Comparison of ENCODE assay signal across 1 cellular context in genomic region chr4:186726440-186727148, GRCh38.
TF ChIP-seq lines count a peak whose summit lies in the region.

No MANE protein-coding gene starts in this region.

TF ChIP-seq in WTC11, 78 proteins besides CTCF, POLR2A, EP300 and RAD21 (continued from another document and continues in another):
- TF ChIP-seq CDX4 (CRISPR knock-in tag; IDR thresholded peaks at IDR 0.05; ENCODE audit: borderline replicate concordance) = no peak
- TF ChIP-seq CREB1 (CRISPR knock-in tag; IDR thresholded peaks at IDR 0.05) = no peak
- TF ChIP-seq, protein P1, sequence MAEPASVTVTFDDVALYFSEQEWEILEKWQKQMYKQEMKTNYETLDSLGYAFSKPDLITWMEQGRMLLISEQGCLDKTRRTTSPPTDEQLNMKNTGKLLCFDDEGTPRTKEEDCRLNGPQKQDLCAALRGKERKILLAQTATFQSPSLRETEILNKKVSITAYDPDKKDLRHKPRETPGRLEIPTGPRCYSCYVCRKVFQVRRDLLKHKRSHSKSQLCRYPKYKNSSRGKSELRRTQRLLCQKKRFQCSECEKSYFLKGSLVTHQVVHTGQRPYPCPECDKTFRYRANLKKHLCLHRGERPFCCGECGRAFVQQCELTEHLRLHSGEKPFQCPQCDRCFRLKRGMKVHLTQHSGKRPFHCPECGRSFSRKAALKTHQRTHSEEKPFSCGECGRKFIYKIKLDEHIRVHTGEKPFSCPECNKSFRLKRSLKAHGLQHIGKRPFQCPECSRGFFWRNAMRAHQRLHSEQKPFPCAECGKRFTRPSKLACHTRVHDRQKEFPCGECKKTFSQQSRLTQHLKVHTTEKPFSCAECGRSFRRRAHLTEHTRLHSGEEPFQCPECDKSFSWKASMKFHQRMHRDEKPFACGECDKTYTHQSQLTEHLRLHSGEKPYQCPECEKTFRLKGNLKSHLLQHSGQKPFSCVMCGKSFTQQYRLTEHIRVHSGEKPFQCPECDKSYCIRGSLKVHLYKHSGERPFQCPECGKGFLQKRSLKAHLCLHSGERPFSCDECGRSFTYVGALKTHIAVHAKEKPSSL (CRISPR knock-in tag; conservative IDR thresholded peaks at IDR 0.05) = no peak
- TF ChIP-seq, protein P2, sequence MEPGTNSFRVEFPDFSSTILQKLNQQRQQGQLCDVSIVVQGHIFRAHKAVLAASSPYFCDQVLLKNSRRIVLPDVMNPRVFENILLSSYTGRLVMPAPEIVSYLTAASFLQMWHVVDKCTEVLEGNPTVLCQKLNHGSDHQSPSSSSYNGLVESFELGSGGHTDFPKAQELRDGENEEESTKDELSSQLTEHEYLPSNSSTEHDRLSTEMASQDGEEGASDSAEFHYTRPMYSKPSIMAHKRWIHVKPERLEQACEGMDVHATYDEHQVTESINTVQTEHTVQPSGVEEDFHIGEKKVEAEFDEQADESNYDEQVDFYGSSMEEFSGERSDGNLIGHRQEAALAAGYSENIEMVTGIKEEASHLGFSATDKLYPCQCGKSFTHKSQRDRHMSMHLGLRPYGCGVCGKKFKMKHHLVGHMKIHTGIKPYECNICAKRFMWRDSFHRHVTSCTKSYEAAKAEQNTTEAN (CRISPR knock-in tag; IDR thresholded peaks at IDR 0.05) = peak; percentile 82; the same call in 1 of the 2 replicates
- TF ChIP-seq MLX (CRISPR knock-in tag; IDR thresholded peaks at IDR 0.05) = no peak
- no peak for TF ChIP-seq RELA (CRISPR knock-in tag; IDR thresholded peaks at IDR 0.05; ENCODE audit: borderline replicate concordance)
- TF ChIP-seq TEAD4 (CRISPR knock-in tag; IDR thresholded peaks at IDR 0.05) = no peak
- TF ChIP-seq FOXP1 (CRISPR knock-in tag; IDR thresholded peaks at IDR 0.05; ENCODE audit: borderline replicate concordance) = peak; percentile 86
- peak; percentile 94 for TF ChIP-seq CREM (CRISPR knock-in tag; IDR thresholded peaks at IDR 0.05)
- TF ChIP-seq ZNF281 (CRISPR knock-in tag; IDR thresholded peaks at IDR 0.05) = peak; percentile 97
- no peak for TF ChIP-seq NR1H2 (CRISPR knock-in tag; IDR thresholded peaks at IDR 0.05)
- 0 out of 2 replicates have a peak, but pooled peaks have one; percentile 20 for TF ChIP-seq NFE2L1 (CRISPR knock-in tag; IDR thresholded peaks at IDR 0.05)
- peak; percentile 49; the same call in 1 of the 2 replicates for TF ChIP-seq ZNF317 (CRISPR knock-in tag; IDR thresholded peaks at IDR 0.05; ENCODE audit: borderline replicate concordance, low read depth)
- TF ChIP-seq JAZF1 (CRISPR knock-in tag; IDR thresholded peaks at IDR 0.05) = no peak
- TF ChIP-seq FOXK1 (CRISPR knock-in tag; IDR thresholded peaks at IDR 0.05) = peak; percentile 54; the same call in 1 of the 2 replicates
- TF ChIP-seq, protein P3, sequence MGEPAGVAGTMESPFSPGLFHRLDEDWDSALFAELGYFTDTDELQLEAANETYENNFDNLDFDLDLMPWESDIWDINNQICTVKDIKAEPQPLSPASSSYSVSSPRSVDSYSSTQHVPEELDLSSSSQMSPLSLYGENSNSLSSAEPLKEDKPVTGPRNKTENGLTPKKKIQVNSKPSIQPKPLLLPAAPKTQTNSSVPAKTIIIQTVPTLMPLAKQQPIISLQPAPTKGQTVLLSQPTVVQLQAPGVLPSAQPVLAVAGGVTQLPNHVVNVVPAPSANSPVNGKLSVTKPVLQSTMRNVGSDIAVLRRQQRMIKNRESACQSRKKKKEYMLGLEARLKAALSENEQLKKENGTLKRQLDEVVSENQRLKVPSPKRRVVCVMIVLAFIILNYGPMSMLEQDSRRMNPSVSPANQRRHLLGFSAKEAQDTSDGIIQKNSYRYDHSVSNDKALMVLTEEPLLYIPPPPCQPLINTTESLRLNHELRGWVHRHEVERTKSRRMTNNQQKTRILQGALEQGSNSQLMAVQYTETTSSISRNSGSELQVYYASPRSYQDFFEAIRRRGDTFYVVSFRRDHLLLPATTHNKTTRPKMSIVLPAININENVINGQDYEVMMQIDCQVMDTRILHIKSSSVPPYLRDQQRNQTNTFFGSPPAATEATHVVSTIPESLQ (CRISPR knock-in tag; IDR thresholded peaks at IDR 0.05) = no peak
- TF ChIP-seq ATF2 (CRISPR knock-in tag; IDR thresholded peaks at IDR 0.05; ENCODE audit: borderline replicate concordance, low read depth) = peak; percentile 73; the same call in 1 of the 2 replicates
- TF ChIP-seq, protein P4, sequence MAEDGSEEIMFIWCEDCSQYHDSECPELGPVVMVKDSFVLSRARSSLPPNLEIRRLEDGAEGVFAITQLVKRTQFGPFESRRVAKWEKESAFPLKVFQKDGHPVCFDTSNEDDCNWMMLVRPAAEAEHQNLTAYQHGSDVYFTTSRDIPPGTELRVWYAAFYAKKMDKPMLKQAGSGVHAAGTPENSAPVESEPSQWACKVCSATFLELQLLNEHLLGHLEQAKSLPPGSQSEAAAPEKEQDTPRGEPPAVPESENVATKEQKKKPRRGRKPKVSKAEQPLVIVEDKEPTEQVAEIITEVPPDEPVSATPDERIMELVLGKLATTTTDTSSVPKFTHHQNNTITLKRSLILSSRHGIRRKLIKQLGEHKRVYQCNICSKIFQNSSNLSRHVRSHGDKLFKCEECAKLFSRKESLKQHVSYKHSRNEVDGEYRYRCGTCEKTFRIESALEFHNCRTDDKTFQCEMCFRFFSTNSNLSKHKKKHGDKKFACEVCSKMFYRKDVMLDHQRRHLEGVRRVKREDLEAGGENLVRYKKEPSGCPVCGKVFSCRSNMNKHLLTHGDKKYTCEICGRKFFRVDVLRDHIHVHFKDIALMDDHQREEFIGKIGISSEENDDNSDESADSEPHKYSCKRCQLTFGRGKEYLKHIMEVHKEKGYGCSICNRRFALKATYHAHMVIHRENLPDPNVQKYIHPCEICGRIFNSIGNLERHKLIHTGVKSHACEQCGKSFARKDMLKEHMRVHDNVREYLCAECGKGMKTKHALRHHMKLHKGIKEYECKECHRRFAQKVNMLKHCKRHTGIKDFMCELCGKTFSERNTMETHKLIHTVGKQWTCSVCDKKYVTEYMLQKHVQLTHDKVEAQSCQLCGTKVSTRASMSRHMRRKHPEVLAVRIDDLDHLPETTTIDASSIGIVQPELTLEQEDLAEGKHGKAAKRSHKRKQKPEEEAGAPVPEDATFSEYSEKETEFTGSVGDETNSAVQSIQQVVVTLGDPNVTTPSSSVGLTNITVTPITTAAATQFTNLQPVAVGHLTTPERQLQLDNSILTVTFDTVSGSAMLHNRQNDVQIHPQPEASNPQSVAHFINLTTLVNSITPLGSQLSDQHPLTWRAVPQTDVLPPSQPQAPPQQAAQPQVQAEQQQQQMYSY (CRISPR knock-in tag; IDR thresholded peaks at IDR 0.05) = no peak
- TF ChIP-seq ERG (CRISPR knock-in tag; IDR thresholded peaks at IDR 0.05) = no peak
- TF ChIP-seq SOX15 (CRISPR knock-in tag; IDR thresholded peaks at IDR 0.05) = no peak
- no peak for TF ChIP-seq RORB (CRISPR knock-in tag; IDR thresholded peaks at IDR 0.05)
- TF ChIP-seq, protein P5, sequence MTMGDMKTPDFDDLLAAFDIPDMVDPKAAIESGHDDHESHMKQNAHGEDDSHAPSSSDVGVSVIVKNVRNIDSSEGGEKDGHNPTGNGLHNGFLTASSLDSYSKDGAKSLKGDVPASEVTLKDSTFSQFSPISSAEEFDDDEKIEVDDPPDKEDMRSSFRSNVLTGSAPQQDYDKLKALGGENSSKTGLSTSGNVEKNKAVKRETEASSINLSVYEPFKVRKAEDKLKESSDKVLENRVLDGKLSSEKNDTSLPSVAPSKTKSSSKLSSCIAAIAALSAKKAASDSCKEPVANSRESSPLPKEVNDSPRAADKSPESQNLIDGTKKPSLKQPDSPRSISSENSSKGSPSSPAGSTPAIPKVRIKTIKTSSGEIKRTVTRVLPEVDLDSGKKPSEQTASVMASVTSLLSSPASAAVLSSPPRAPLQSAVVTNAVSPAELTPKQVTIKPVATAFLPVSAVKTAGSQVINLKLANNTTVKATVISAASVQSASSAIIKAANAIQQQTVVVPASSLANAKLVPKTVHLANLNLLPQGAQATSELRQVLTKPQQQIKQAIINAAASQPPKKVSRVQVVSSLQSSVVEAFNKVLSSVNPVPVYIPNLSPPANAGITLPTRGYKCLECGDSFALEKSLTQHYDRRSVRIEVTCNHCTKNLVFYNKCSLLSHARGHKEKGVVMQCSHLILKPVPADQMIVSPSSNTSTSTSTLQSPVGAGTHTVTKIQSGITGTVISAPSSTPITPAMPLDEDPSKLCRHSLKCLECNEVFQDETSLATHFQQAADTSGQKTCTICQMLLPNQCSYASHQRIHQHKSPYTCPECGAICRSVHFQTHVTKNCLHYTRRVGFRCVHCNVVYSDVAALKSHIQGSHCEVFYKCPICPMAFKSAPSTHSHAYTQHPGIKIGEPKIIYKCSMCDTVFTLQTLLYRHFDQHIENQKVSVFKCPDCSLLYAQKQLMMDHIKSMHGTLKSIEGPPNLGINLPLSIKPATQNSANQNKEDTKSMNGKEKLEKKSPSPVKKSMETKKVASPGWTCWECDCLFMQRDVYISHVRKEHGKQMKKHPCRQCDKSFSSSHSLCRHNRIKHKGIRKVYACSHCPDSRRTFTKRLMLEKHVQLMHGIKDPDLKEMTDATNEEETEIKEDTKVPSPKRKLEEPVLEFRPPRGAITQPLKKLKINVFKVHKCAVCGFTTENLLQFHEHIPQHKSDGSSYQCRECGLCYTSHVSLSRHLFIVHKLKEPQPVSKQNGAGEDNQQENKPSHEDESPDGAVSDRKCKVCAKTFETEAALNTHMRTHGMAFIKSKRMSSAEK (CRISPR knock-in tag; IDR thresholded peaks at IDR 0.05; ENCODE audit: borderline replicate concordance) = no peak
- TF ChIP-seq ZNF263 (CRISPR knock-in tag; IDR thresholded peaks at IDR 0.05; ENCODE audit: low read depth) = no peak
- TF ChIP-seq EMX1 (CRISPR knock-in tag; IDR thresholded peaks at IDR 0.05) = no peak
- no peak for TF ChIP-seq NR3C1 (CRISPR knock-in tag; conservative IDR thresholded peaks at IDR 0.05; ENCODE audit: low read depth)
- no peak for TF ChIP-seq NR2C2 (CRISPR knock-in tag; IDR thresholded peaks at IDR 0.05)
- no peak for TF ChIP-seq ZNF138 (CRISPR knock-in tag; conservative IDR thresholded peaks at IDR 0.05)
- TF ChIP-seq, protein P6, sequence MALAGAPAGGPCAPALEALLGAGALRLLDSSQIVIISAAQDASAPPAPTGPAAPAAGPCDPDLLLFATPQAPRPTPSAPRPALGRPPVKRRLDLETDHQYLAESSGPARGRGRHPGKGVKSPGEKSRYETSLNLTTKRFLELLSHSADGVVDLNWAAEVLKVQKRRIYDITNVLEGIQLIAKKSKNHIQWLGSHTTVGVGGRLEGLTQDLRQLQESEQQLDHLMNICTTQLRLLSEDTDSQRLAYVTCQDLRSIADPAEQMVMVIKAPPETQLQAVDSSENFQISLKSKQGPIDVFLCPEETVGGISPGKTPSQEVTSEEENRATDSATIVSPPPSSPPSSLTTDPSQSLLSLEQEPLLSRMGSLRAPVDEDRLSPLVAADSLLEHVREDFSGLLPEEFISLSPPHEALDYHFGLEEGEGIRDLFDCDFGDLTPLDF (CRISPR knock-in tag; IDR thresholded peaks at IDR 0.05) = no peak
- 0 out of 2 replicates have a peak, but pooled peaks have one; percentile 61 for TF ChIP-seq CBFB (CRISPR knock-in tag; IDR thresholded peaks at IDR 0.05; ENCODE audit: low read depth)
- TF ChIP-seq, protein P7, sequence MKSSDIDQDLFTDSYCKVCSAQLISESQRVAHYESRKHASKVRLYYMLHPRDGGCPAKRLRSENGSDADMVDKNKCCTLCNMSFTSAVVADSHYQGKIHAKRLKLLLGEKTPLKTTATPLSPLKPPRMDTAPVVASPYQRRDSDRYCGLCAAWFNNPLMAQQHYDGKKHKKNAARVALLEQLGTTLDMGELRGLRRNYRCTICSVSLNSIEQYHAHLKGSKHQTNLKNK (CRISPR knock-in tag; IDR thresholded peaks at IDR 0.05) = no peak
- peak; percentile 91 for TF ChIP-seq SP1 (CRISPR knock-in tag; conservative IDR thresholded peaks at IDR 0.05)
- no peak for TF ChIP-seq ESRRA (CRISPR knock-in tag; IDR thresholded peaks at IDR 0.05; ENCODE audit: borderline replicate concordance)
- TF ChIP-seq ETV6 (CRISPR knock-in tag; IDR thresholded peaks at IDR 0.05) = peak; percentile 84; the same call in 1 of the 2 replicates
